ENCODE assay signal across 11 cellular contexts in the genomic region with DNA sequence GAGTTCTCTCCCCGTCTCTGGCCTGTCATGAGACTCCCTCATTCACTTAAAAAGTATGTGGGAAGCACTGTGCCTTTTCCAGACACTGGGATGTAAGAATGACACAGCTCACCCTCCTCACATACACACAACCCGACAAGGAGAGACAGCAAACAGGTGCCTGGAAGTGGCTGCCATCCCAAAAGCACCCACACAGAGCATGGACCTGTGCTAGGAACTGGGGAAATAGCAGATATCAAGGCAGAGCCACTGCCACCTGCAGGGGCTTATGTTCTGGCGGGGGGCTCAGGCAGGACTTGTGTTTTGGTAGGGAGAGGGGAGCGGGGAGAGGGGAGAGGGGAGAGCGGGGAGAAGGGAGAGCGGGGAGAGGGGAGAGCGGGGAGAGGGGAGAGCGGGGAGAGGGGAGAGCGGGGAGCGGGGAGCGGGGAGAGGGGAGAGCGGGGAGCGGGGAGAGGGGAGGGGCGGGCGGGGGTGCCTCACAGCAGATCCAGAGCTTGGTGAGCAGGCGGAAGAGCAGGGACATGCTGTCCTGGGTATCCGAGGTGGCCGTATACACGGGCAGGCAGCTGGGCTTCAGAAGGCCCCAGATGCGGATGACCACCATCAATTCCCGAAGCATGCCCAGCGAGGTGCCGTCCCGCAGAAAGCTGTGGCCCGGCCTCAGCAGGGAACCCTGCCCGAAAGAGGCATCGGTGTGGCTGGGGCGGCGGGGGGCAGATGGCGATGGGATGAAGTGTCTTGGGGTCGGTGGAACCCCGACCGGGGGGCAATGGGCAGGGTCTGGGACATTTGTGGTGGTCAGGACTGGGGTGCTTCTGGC. TPM values are rescaled to one million over a fixed set of nuclear protein-coding genes. Genes with fewer than 3 reads are reported as not detected.
DNase-seq lines count a peak whose midpoint lies in the region; ATAC-seq, FAIRE-seq and TF ChIP-seq lines count a peak whose summit lies in the region.
"Had no signal": no experiment of that assay in that cellular context is flagged by ENCODE, and none has a peak within 500 bp of the region (broad histone marks: within the 10 kb centered on the region; RNA-seq: fewer than 3 reads in every experiment).

No MANE protein-coding gene starts in this region.

- H3K36me3 Mint-ChIP-seq in activated T-cell treated with anti-CD3 and anti-CD28 coated beads, Interleukin-2, amount 50 U/mL, for 24 hours (ENCODE audit: low read depth), result peaks cover 45% of the 10 kb centered on the region
- H3K36me3 Mint-ChIP-seq in stimulated activated naive B cell treated with anti-CD40 and anti-IgM and Interleukin-4, amounts not matched to agents 10 μg/mL and 1 μg/mL and 100 μg/mL, for 72 hours, result peaks cover 52% of the 10 kb centered on the region in 2 donors

- H3K36me3 ChIP-seq in OCI-LY7 (ENCODE audit: insufficient read depth, low read length) (peaks cover 31% of the 10 kb centered on the region; the same call in 1 of the 2 replicates), esophagus muscularis mucosa (peaks cover 12 to 88% (median 79%) of the 10 kb centered on the region in 4 donors)

- H3K79me2 ChIP-seq in OCI-LY7 (ENCODE audit: insufficient read depth, low read depth, low read length), result no peaks in the 10 kb centered on the region

- H3K9me3 ChIP-seq in OCI-LY7 (ENCODE audit: low read length), result no peaks in the 10 kb centered on the region
- H3K9me3 ChIP-seq in esophagus muscularis mucosa, result no peaks in the 10 kb centered on the region

- TF ChIP-seq EP300 in esophagus muscularis mucosa (IDR thresholded peaks at IDR 0.05), result no peak

- H3K4me3 ChIP-seq in OCI-LY7 (ENCODE audit: low read depth, low read length, poor library complexity, severe bottlenecking) (peak overlapping the region; percentile 47), esophagus muscularis mucosa (no peak overlapping the region)

- 83% methylated on average over 19 of the region's 33 CpGs for WGBS in esophagus muscularis mucosa

- POLR2A ChIA-PET in OCI-LY7 (lab: Charles Lee), result no interaction called here

- no peaks in the 10 kb centered on the region for H3K27me3 Mint-ChIP-seq in activated T-cell treated with anti-CD3 and anti-CD28 coated beads, Interleukin-2, amount 50 U/mL, for 24 hours
- no peaks in the 10 kb centered on the region for H3K27me3 Mint-ChIP-seq in stimulated activated naive B cell treated with anti-CD40 and anti-IgM and Interleukin-4, amounts not matched to agents 10 μg/mL and 1 μg/mL and 100 μg/mL, for 72 hours

- no peaks in the 10 kb centered on the region for H3K9me3 Mint-ChIP-seq in activated T-cell treated with anti-CD3 and anti-CD28 coated beads, Interleukin-2, amount 50 U/mL, for 24 hours
- peaks cover 0 to 1% of the 10 kb centered on the region in 2 donors for H3K9me3 Mint-ChIP-seq in stimulated activated naive B cell treated with anti-CD40 and anti-IgM and Interleukin-4, amounts not matched to agents 10 μg/mL and 1 μg/mL and 100 μg/mL, for 72 hours

- intact Hi-C loops in OCI-LY7 (cut with micrococcal nuclease; ENCODE audit: unreplicated experiment) (loop anchor here (2.0 kb wide), 1 partner anchor 21 kb away; the partner anchor contains the start of genes MED16 and RNU6-9), esophagus muscularis mucosa (cut with DNase I) (no loop called here)

- no TSS peak for BruUV-seq in OCI-LY7 (replicated peaks; lab: Mats Ljungman, UMichigan)

- no peak for FAIRE-seq in GM19239 (lab: Jason Lieb, UNC)

- peak overlapping the region; percentile 56 for H3K4me2 ChIP-seq in OCI-LY7 (ENCODE audit: low read length)

- no peaks in the 10 kb centered on the region for H3K9me2 ChIP-seq in OCI-LY7 (ENCODE audit: insufficient read depth, low read length)

- no peak overlapping the region for H2AFZ ChIP-seq in OCI-LY7 (ENCODE audit: low read length)

- no peaks in the 10 kb centered on the region for H4K20me1 ChIP-seq in OCI-LY7 (ENCODE audit: insufficient read depth, low read length)

- H3K27ac Mint-ChIP-seq in activated T-cell treated with anti-CD3 and anti-CD28 coated beads, Interleukin-2, amount 50 U/mL, for 24 hours, result peak overlapping the region; percentile 44
- peak overlapping the region; percentile 47 for H3K27ac Mint-ChIP-seq in stimulated activated naive B cell treated with anti-CD40 and anti-IgM and Interleukin-4, amounts not matched to agents 10 μg/mL and 1 μg/mL and 100 μg/mL, for 72 hours

- TF ChIP-seq POLR2A in esophagus muscularis mucosa (IDR thresholded peaks at IDR 0.05; ENCODE audit: low read depth), result no peak

- ATAC-seq in stimulated activated naive B cell treated with anti-CD40 and anti-IgM and Interleukin-4, amounts not matched to agents 10 μg/mL and 1 μg/mL and 100 μg/mL, for 72 hours (replicated peaks), result no peak

- CTCF ChIA-PET in OCI-LY7 (lab: Charles Lee; ENCODE audit: unreplicated experiment), result no interaction called here

- no peak for TF ChIP-seq CTCF in OCI-LY7 (conservative IDR thresholded peaks at IDR 0.05; ENCODE audit: low read length)
- no peak for TF ChIP-seq CTCF in esophagus muscularis mucosa (IDR thresholded peaks at IDR 0.05)

- no peak overlapping the region for H3K4me3 Mint-ChIP-seq in activated T-cell treated with anti-CD3 and anti-CD28 coated beads, Interleukin-2, amount 50 U/mL, for 24 hours
- H3K4me3 Mint-ChIP-seq in stimulated activated naive B cell treated with anti-CD40 and anti-IgM and Interleukin-4, amounts not matched to agents 10 μg/mL and 1 μg/mL and 100 μg/mL, for 72 hours, result peak overlapping the region in 1 of 2 donors; percentile 71

- H3K4me1 ChIP-seq in OCI-LY7 (ENCODE audit: insufficient read depth, low read length, poor library complexity, severe bottlenecking) (peaks cover 9% of the 10 kb centered on the region), esophagus muscularis mucosa (peaks cover 16 to 37% (median 34%) of the 10 kb centered on the region in 4 donors)

- no peak for DNase-seq in activated T-cell treated with anti-CD3 and anti-CD28 coated beads, Interleukin-2, amount 50 U/mL, for 24 hours
- DNase-seq in activated T-cell treated with anti-CD3 and anti-CD28 coated beads, Interleukin-2, amount 50 U/mL, for 1 hour, result no peak
- DNase-seq in OCI-LY7 (ENCODE audit: low spot score), result no peak
- no peak for DNase-seq in esophagus muscularis mucosa (ENCODE audit: extremely low spot score)
- DNase-seq in stimulated activated naive B cell treated with anti-CD40 and anti-IgM and Interleukin-4, amounts not matched to agents 10 μg/mL and 1 μg/mL and 100 μg/mL, for 72 hours, result no peak
- DNase-seq in NCI-H1436 (lab: John Stamatoyannopoulos, UW), result no peak
- DNase-seq in GM19239 (ENCODE audit: insufficient read length, low spot score), result no peak
- no peak for DNase-seq in NK-92 (lab: John Stamatoyannopoulos, UW; ENCODE audit: unreplicated experiment)
- DNase-seq: GOT3, NCI-H187 had no signal

- H3K27ac ChIP-seq in OCI-LY7 (ENCODE audit: low read depth, low read length, poor library complexity, severe bottlenecking), result peak overlapping the region; percentile 63
- peak overlapping the region; percentile 68 to 86 (median 74) for H3K27ac ChIP-seq in esophagus muscularis mucosa (replicated peaks in 1 of 4)

- peaks cover 10% of the 10 kb centered on the region for H3K4me1 Mint-ChIP-seq in activated T-cell treated with anti-CD3 and anti-CD28 coated beads, Interleukin-2, amount 50 U/mL, for 24 hours (ENCODE audit: low read depth)
- peaks cover 10 to 16% of the 10 kb centered on the region in 2 donors for H3K4me1 Mint-ChIP-seq in stimulated activated naive B cell treated with anti-CD40 and anti-IgM and Interleukin-4, amounts not matched to agents 10 μg/mL and 1 μg/mL and 100 μg/mL, for 72 hours

- no peaks in the 10 kb centered on the region for H3K27me3 ChIP-seq in esophagus muscularis mucosa

RNA-seq across cellular contexts. Expression of gene CFD, which starts 12.2 kb away (rescaled TPM):
- 0.35 TPM in 1 of 2 replicates, not detected in the other for total RNA-seq in OCI-LY7 (2014; rRNA removed; shearing (Covaris generic))
- total RNA-seq in OCI-LY7 (2022), result not detected in 2 replicates
- 1,000 to 10,000 TPM in 1 of 4 donors, 100 to 1,000 TPM in 3; 298 to 1,068 (median 643) TPM for total RNA-seq in esophagus muscularis mucosa

RNA-seq across cellular contexts. Expression of gene ELANE, which starts 19.6 kb away (rescaled TPM):
- not detected in 2 replicates for total RNA-seq in OCI-LY7 (2014; rRNA removed; shearing (Covaris generic))
- total RNA-seq in OCI-LY7 (2022) (not detected in 2 replicates), esophagus muscularis mucosa (1 to 10 TPM in 3 of 4 donors, under 1 TPM in 1; 0.45 to 3.3 (median 1.6) TPM)

RNA-seq across cellular contexts. Expression of gene MED16, which starts 21.3 kb away (rescaled TPM):
- total RNA-seq in OCI-LY7 (2014; rRNA removed; shearing (Covaris generic)), result 12.9 and 19.1 TPM in 2 replicates
- total RNA-seq in OCI-LY7 (2022) (54.3 and 61.4 TPM in 2 replicates), esophagus muscularis mucosa (10 to 100 TPM; 26.3 to 50.9 (median 37.2) TPM)

RNA-seq across cellular contexts. Expression of gene RNU6-9, which starts 21.6 kb away (rescaled TPM):
- total RNA-seq in OCI-LY7 (2014; rRNA removed; shearing (Covaris generic)), result not detected in 2 replicates
- total RNA-seq in OCI-LY7 (2022), result not detected in 2 replicates
- not detected for total RNA-seq in esophagus muscularis mucosa
- total RNA-seq: sciatic nerve had no signal

RNA-seq across cellular contexts. Expression of gene PRTN3, which starts 30.9 kb away (rescaled TPM):
- total RNA-seq in OCI-LY7 (2014; rRNA removed; shearing (Covaris generic)), result not detected in 2 replicates
- total RNA-seq in OCI-LY7 (2022) (not detected in 2 replicates), esophagus muscularis mucosa (1 to 10 TPM in 1 of 4 donors, not detected in 3; 1.2 TPM)

Comparison
In these comparisons a context has a peak if more than half of its experiments do, and no peak if none do; other contexts are left out.
1. RNA of gene CFD, which starts 12.2 kb away (total RNA-seq): 298 to 1,068 TPM in esophagus muscularis mucosa; 0.35 TPM in OCI-LY7; every median in the first group is over 100 times any median in the second.